7 cellular contexts compared by ENCODE assay signal in genomic region chr1:3312894-3313578, GRCh38.
DNase-seq lines count a peak whose midpoint lies in the region; ATAC-seq and TF ChIP-seq lines count a peak whose summit lies in the region.

No MANE protein-coding gene starts in this region.

- peak overlapping the region; percentile 99 for H2BK20ac ChIP-seq in IMR-90 (ENCODE audit: low read depth, low read length)

- peak overlapping the region; percentile 96 for H2BK5ac ChIP-seq in IMR-90 (ENCODE audit: low read depth, low read length, poor library complexity, severe bottlenecking)

- POLR2A ChIA-PET in IMR-90 (lab: Charles Lee; ENCODE audit: unreplicated experiment) = interaction anchor here (1.0 kb wide), 1 partner anchor 12 kb away, joined by 9 read pairs; no protein-coding TSS in a partner anchor

- no peaks in the 10 kb centered on the region for H3K27me3 ChIP-seq in IMR-90 (ENCODE audit: control insufficient read depth, insufficient read depth, low read length)
- H3K27me3 ChIP-seq in fibroblast of lung (ENCODE audit: control insufficient read depth, insufficient read depth, low read length) = no peaks in the 10 kb centered on the region
- no peaks in the 10 kb centered on the region for H3K27me3 ChIP-seq in stomach smooth muscle (ENCODE audit: control insufficient read depth in 1 of 2, insufficient read depth in 2 of 2, low read length in 2 of 2)

- H3K4me2 ChIP-seq in IMR-90 (ENCODE audit: low read depth, low read length) (peak overlapping the region; percentile 5; the same call in 1 of the 2 replicates), fibroblast of lung (ENCODE audit: extremely low read depth, insufficient read depth, low read length) (peak overlapping the region; percentile 75)

- H4K8ac ChIP-seq in IMR-90 (ENCODE audit: low read depth in 2 of 2, low read length in 2 of 2) = peak overlapping the region; percentile 92 to 94

- 25% methylated on average over 19 of the region's 38 CpGs; no CpG with 5 or more reads in 1 of the 2 experiments for WGBS in IMR-90 (ENCODE audit: extremely low coverage in 2 of 2, insufficient read length in 1 of 2), 2 experiments

- DNase-seq in IMR-90 (peak; percentile 99), fibroblast of lung (ENCODE audit: low read depth in 2 of 2) (peak; percentile 98 to 100), HuH-7.5 (ENCODE audit: low spot score) (no peak), SK-N-DZ (ENCODE audit: low spot score) (no peak)
- peak; percentile 11 to 40 (median 39) for DNase-seq in activated CD8-positive, alpha-beta memory T cell treated with anti-CD3 and anti-CD28 coated beads for 48 hours (ENCODE audit: low read depth in 2 of 3, low spot score in 2 of 3)

- peaks cover 16% of the 10 kb centered on the region for H3K9me1 ChIP-seq in IMR-90 (ENCODE audit: insufficient read depth, low read length)

- no peak; the same call in 1 of the 2 replicates for TF ChIP-seq RAD21 in IMR-90 (IDR thresholded peaks at IDR 0.05; ENCODE audit: low read length)

- no peaks in the 10 kb centered on the region for H3K79me2 ChIP-seq in fibroblast of lung (ENCODE audit: control insufficient read depth, insufficient read depth, low read length)

- H3K4me3 Mint-ChIP-seq in nephron = peak overlapping the region; percentile 59 to 60 (median 59)

- H3K4ac ChIP-seq in IMR-90 (ENCODE audit: low read depth, low read length) = peak overlapping the region; percentile 97

- TF ChIP-seq CTCF in IMR-90 (conservative IDR thresholded peaks at IDR 0.05; ENCODE audit: low read depth, low read length) = no peak
- TF ChIP-seq CTCF in fibroblast of lung (conservative IDR thresholded peaks at IDR 0.05 in 1 of 2, IDR thresholded peaks at IDR 0.05 in 1 of 2; ENCODE audit: low read depth in 1 of 2, low read length in 2 of 2) = no peak
- no peak for TF ChIP-seq CTCF in nephron (IDR thresholded peaks at IDR 0.05; ENCODE audit: unreplicated experiment in 3 of 3)

- in situ Hi-C loops in IMR-90 (cut with MboI; ENCODE audit: low sequenced_read_pairs) = loop anchor here (25.0 kb wide), 1 partner anchor 901 kb away; the partner anchor contains the start of gene PEX10

- H3K9ac ChIP-seq in IMR-90 (ENCODE audit: low read depth, low read length) = no peak overlapping the region; the same call in 1 of the 2 replicates
- H3K9ac ChIP-seq in fibroblast of lung (ENCODE audit: insufficient read depth, low read length) = peak overlapping the region; percentile 89
- H3K9ac ChIP-seq in stomach smooth muscle (ENCODE audit: low read length in 2 of 2) = peak overlapping the region; percentile 79 to 80

- peaks cover 50% of the 10 kb centered on the region for H3K4me1 Mint-ChIP-seq in nephron

- no peaks in the 10 kb centered on the region for H3K79me1 ChIP-seq in IMR-90 (ENCODE audit: low read depth in 1 of 2, low read length in 2 of 2)

- H3K36me3 Mint-ChIP-seq in nephron (ENCODE audit: low read depth) = no peaks in the 10 kb centered on the region

- H3K18ac ChIP-seq in IMR-90 (ENCODE audit: low read depth, low read length) = peak overlapping the region; percentile 84

- H4K5ac ChIP-seq in IMR-90 (ENCODE audit: low read depth, low read length) = peak overlapping the region; percentile 85

- peak overlapping the region; percentile 99 for H2BK120ac ChIP-seq in IMR-90 (ENCODE audit: low read depth, low read length)

- H2AK5ac ChIP-seq in IMR-90 (ENCODE audit: low read depth, low read length) = peak overlapping the region; percentile 59

- peak overlapping the region; percentile 97 for H2BK15ac ChIP-seq in IMR-90 (ENCODE audit: low read depth, low read length)

- H3K9me3 ChIP-seq in IMR-90 (ENCODE audit: control insufficient read depth, insufficient read depth, low read length) = no peaks in the 10 kb centered on the region
- H3K9me3 ChIP-seq in fibroblast of lung (ENCODE audit: control insufficient read depth, insufficient read depth, low read depth, low read length) = no peaks in the 10 kb centered on the region
- no peaks in the 10 kb centered on the region for H3K9me3 ChIP-seq in stomach smooth muscle (ENCODE audit: control insufficient read depth in 2 of 2, low read length in 2 of 2)

- peak overlapping the region; percentile 97 for H3K23ac ChIP-seq in IMR-90 (ENCODE audit: low read depth, low read length)

- H3K36me3 ChIP-seq in IMR-90 (ENCODE audit: control insufficient read depth, insufficient read depth, low read length) = no peaks in the 10 kb centered on the region
- H3K36me3 ChIP-seq in fibroblast of lung (ENCODE audit: control insufficient read depth, insufficient read depth, low read length) = no peaks in the 10 kb centered on the region
- H3K36me3 ChIP-seq in stomach smooth muscle (ENCODE audit: control insufficient read depth in 2 of 2, insufficient read depth in 2 of 2, low read length in 2 of 2) = no peaks in the 10 kb centered on the region

- peak overlapping the region; percentile 84 for H3K27ac ChIP-seq in IMR-90 (ENCODE audit: insufficient read depth, low read length)
- peak overlapping the region; percentile 99 for H3K27ac ChIP-seq in fibroblast of lung (ENCODE audit: insufficient read depth, low read length)
- H3K27ac ChIP-seq in stomach smooth muscle (ENCODE audit: low read length) = peak overlapping the region; percentile 99

- dilution Hi-C loops in IMR-90 (cut with HindIII; ENCODE audit: low sequenced_read_pairs, unreplicated experiment) = no loop called here

- H3K4me3 ChIP-seq in IMR-90 (ENCODE audit: insufficient read depth, low read depth, low read length) = no peak overlapping the region
- H3K4me3 ChIP-seq in fibroblast of lung (replicated peaks in 1 of 4; ENCODE audit: control extremely low read depth in 1 of 4, insufficient read depth in 1 of 4, low read depth in 3 of 4, low read length in 4 of 4) = peak overlapping the region in 1 of 4 experiments; percentile 38
- H3K4me3 ChIP-seq in stomach smooth muscle (ENCODE audit: low read length in 2 of 2) = peak overlapping the region; percentile 22 to 52

- H3K4me1 ChIP-seq in IMR-90 (ENCODE audit: control insufficient read depth, insufficient read depth, low read length) (peaks cover 17% of the 10 kb centered on the region), fibroblast of lung (ENCODE audit: control insufficient read depth, extremely low read depth, insufficient read depth, low read length) (peaks cover 23% of the 10 kb centered on the region), stomach smooth muscle (ENCODE audit: control insufficient read depth, insufficient read depth, low read length) (peaks cover 36% of the 10 kb centered on the region)

- peak overlapping the region; percentile 79 for H2AFZ ChIP-seq in IMR-90 (replicated peaks; ENCODE audit: low read length, poor library complexity)
- peak overlapping the region; percentile 9 for H2AFZ ChIP-seq in fibroblast of lung (ENCODE audit: low read length)

- H3K27me3 Mint-ChIP-seq in nephron (ENCODE audit: low read depth) = peaks cover 82% of the 10 kb centered on the region

- H4K20me1 ChIP-seq in IMR-90 (ENCODE audit: insufficient read depth, low read length) (no peaks in the 10 kb centered on the region; the same call in 1 of the 2 replicates), fibroblast of lung (ENCODE audit: control insufficient read depth, extremely low read depth, insufficient read depth, low read length) (no peaks in the 10 kb centered on the region)

- no peaks in the 10 kb centered on the region for H3K9me3 Mint-ChIP-seq in nephron

- peak overlapping the region; percentile 59 to 88 (median 84) for H3K27ac Mint-ChIP-seq in nephron

- CTCF ChIA-PET in IMR-90 (lab: Yijun Ruan, JAX) = no interaction called here

- H3K14ac ChIP-seq in IMR-90 (replicated peaks; ENCODE audit: low read depth, low read length) = peak overlapping the region; percentile 90

- ATAC-seq in IMR-90 (ENCODE audit: low read depth) = peak; percentile 93

- no TSS peak for BruUV-seq in IMR-90 (replicated peaks; lab: Mats Ljungman, UMichigan)

- H3K56ac ChIP-seq in IMR-90 (ENCODE audit: extremely low read depth, insufficient read depth, low read length) = peak overlapping the region; percentile 77; the same call in 1 of the 2 replicates

- intact Hi-C loops in IMR-90 (cut with micrococcal nuclease) = loop anchor here (2.0 to 10.0 kb wide), 3 partner anchors 248 to 898 kb away; partner anchors contain the start of genes PEX10, PRDM16 and PRXL2B

- peak; percentile 41 for TF ChIP-seq POLR2A in IMR-90 (IDR thresholded peaks at IDR 0.05; ENCODE audit: low read depth, low read length)

- peak overlapping the region; percentile 87 for H2AK9ac ChIP-seq in IMR-90 (replicated peaks; ENCODE audit: low read depth, low read length, poor library complexity)

- peak overlapping the region; percentile 96 for H4K91ac ChIP-seq in IMR-90 (ENCODE audit: insufficient read depth, low read depth, low read length)

TF ChIP-seq in IMR-90, 13 proteins besides CTCF, POLR2A, EP300 and RAD21 (continues in another document):
- TF ChIP-seq BHLHE40 (IDR thresholded peaks at IDR 0.05; ENCODE audit: low read depth, low read length) = peak; percentile 71
- TF ChIP-seq RFX5 (IDR thresholded peaks at IDR 0.05; ENCODE audit: low read depth, low read length) = 0 out of 2 replicates have a peak, but pooled peaks have one; percentile 9
- TF ChIP-seq MAFK (IDR thresholded peaks at IDR 0.05; ENCODE audit: low read depth, low read length) = peak; percentile 66
- peak; percentile 100 for TF ChIP-seq FOS (IDR thresholded peaks at IDR 0.05; ENCODE audit: low read depth, low read length)
- TF ChIP-seq MAZ (IDR thresholded peaks at IDR 0.05; ENCODE audit: borderline replicate concordance, low read depth, low read length) = no peak; the same call in none of the 2 replicates
- TF ChIP-seq ELK1 (IDR thresholded peaks at IDR 0.05; ENCODE audit: borderline replicate concordance, low read depth, low read length) = no peak
- peak; percentile 27; the same call in 1 of the 2 replicates for TF ChIP-seq USF2 (IDR thresholded peaks at IDR 0.05; ENCODE audit: low read depth, low read length)
- peak; percentile 96 for TF ChIP-seq NFE2L2 (IDR thresholded peaks at IDR 0.05; ENCODE audit: low read depth, low read length)

Comparison
In these comparisons a context has a peak if more than half of its experiments do, and no peak if none do; other contexts are left out.
1. DNase-seq: peak in IMR-90 (single experiment), activated CD8-positive, alpha-beta memory T cell treated with anti-CD3 and anti-CD28 coated beads for 48 hours (3 of 3) and fibroblast of lung (2 of 2); none in HuH-7.5 (single experiment) and SK-N-DZ (single experiment).
2. Peak in every context shown above with its lines, with median percentiles within 50 percentile points of each other: H3K27ac ChIP-seq.